ENCODE assay signal across 17 cellular contexts in genomic region chr1:228799929-228800328, GRCh38.
"Had no signal": no experiment of that assay in that cellular context is flagged by ENCODE, and none has a peak within 500 bp of the region (broad histone marks: within the 10 kb centered on the region; RNA-seq: fewer than 3 reads in every experiment).

No MANE protein-coding gene starts in this region.

- H3K27ac ChIP-seq: psoas muscle had no signal

- DNase-seq: activated CD4-positive, alpha-beta T cell treated with anti-CD3 and anti-CD28 coated beads, Interleukin-2, amount 10 ng/mL, durations not matched to agents 7 days and 5 days; activated naive CD4-positive, alpha-beta T cell treated with anti-CD3 and anti-CD28 coated beads, Interleukin-2, amount 50 U/mL, for 16 hours; activated T-cell treated with anti-CD3 and anti-CD28 coated beads for 4 hours; amygdala; cortex of kidney; endodermal cell; erythroblast; hippocampal formation; left ventricle myocardium superior; mesendoderm; psoas muscle; stimulated activated CD4-positive, alpha-beta T cell treated with anti-CD3 and anti-CD28 coated beads, Interleukin-2, amount 100 ng/mL, for 24 hours; stimulated activated naive CD4-positive, alpha-beta T cell treated with Interleukin-2 at 50 U/mL for 16 hours; T1000 had no signal

- H3K4me3 ChIP-seq: psoas muscle had no signal

- ATAC-seq: activated T-helper 17 cell treated with anti-CD3 and anti-CD28 coated beads, Interleukin-2, amount 50 U/mL, for 72 hours; left ventricle myocardium superior; psoas muscle; sciatic nerve; WTC11 had no signal

- H3K9me3 ChIP-seq: psoas muscle had no signal
